23 cellular contexts compared by ENCODE assay signal in genomic region chr5:39240750-39241149, GRCh38. TPM values are rescaled to one million over a fixed set of nuclear protein-coding genes. Genes with fewer than 3 reads are reported as not detected.
"Had no signal": no experiment of that assay in that cellular context is flagged by ENCODE, and none has a peak within 500 bp of the region (broad histone marks: within the 10 kb centered on the region; RNA-seq: fewer than 3 reads in every experiment).

No MANE protein-coding gene starts in this region.

- H3K27ac Mint-ChIP-seq: IgD-negative memory B cell had no signal

- DNase-seq: KBM-7, MG63, NCI-H1092, NCI-H1105 treated with DMSO at 0.1 percent for 48 hours, NCI-H1417 treated with DMSO at 0.1 percent for 48 hours, NCI-H187, NCI-H2029, NCI-H2081 treated with DMSO at 0.1 percent for 48 hours, NCI-H2171, NCI-H226, NCI-H446, NCI-H510A, NCI-H524 treated with DMSO at 0.1 percent for 48 hours, NCI-H69, NCI-H774, Right ventricle myocardium superior, RPMI8226, SK-N-SH, SW 1271 had no signal

- H3K4me2 ChIP-seq: SK-N-SH had no signal

- H3K4me3 ChIP-seq: MG63 had no signal

- FAIRE-seq: HTR-8/SVneo, RCC 7860 had no signal

- H3K9me3 ChIP-seq: MG63, SK-N-SH had no signal

- H3K9ac ChIP-seq: SK-N-SH had no signal

- H3K27ac ChIP-seq: HL-60 had no signal

- H3K36me3 ChIP-seq: MG63 had no signal

RNA-seq across cellular contexts. Expression of gene FYB1, which starts 21.4 kb away (rescaled TPM):
- polyA plus RNA-seq: SK-N-SH had no signal
